In the genomic region with DNA sequence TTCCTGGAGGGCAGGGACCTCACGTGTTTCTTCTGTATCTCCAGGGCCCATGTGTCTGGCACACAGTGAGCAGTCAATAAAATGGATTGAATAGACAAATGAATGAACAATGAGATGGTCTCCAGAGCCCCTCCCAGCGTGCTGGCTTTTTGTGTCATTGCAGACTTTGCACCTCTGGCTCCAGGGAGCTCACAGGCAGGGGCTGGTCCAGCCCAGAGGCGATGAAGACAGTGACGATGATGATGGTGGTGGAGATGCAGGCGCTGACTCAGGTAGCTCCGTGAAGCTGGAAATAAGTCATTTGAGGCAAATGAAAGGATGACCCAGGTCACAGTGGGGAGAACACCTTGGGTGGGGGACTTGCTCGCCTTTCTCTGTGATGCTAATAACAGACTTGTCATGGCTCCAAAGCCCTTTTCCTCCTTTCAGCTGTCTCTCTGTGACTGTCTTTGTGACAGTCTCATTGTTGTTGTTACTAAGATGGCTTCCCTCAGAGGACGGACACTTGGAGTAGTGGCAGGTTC, we compare ENCODE assay signal across 8 cellular contexts. TPM values are rescaled to one million over a fixed set of nuclear protein-coding genes. Genes with fewer than 3 reads are reported as not detected.
DNase-seq lines count a peak whose midpoint lies in the region; ATAC-seq and TF ChIP-seq lines count a peak whose summit lies in the region.

No MANE protein-coding gene starts in this region.

- no CpG with 5 or more reads among the region's 8 CpGs for WGBS in mesendoderm (ENCODE audit: extremely low coverage, insufficient coverage, low lambda C conversion rate)

- no peak overlapping the region for H3K4ac ChIP-seq in mesendoderm (ENCODE audit: low read depth, low read length)

- no peak overlapping the region for H2AK5ac ChIP-seq in mesendoderm (ENCODE audit: low read length)

- H3K9me3 ChIP-seq in left ventricle myocardium inferior (replicated peaks) (no peaks in the 10 kb centered on the region), ascending aorta (no peaks in the 10 kb centered on the region), upper lobe of right lung (no peaks in the 10 kb centered on the region)

- H4K8ac ChIP-seq in mesendoderm (ENCODE audit: low read depth, low read length) = no peak overlapping the region

- H3K4me1 ChIP-seq in left ventricle myocardium inferior = peaks cover 24% of the 10 kb centered on the region
- peaks cover 0 to 2% of the 10 kb centered on the region in 2 donors for H3K4me1 ChIP-seq in ascending aorta
- peaks cover 11% of the 10 kb centered on the region for H3K4me1 ChIP-seq in mesendoderm (ENCODE audit: control insufficient read depth, low read depth, low read length)
- H3K4me1 ChIP-seq in upper lobe of right lung = peaks cover 11% of the 10 kb centered on the region

- H3K4me3 ChIP-seq in left ventricle myocardium inferior (peak overlapping the region; percentile 63), ascending aorta (peak overlapping the region; percentile 51 to 62), mesendoderm (ENCODE audit: low read length) (no peak overlapping the region), upper lobe of right lung (peak overlapping the region; percentile 46)

- H3K23ac ChIP-seq in mesendoderm (ENCODE audit: low read length) = no peak overlapping the region

- DNase-seq in left ventricle myocardium inferior (no peak), Right ventricle myocardium superior (no peak), ascending aorta (ENCODE audit: low spot score in 2 of 2) (no peak), mesendoderm (peak; percentile 42), upper lobe of right lung (no peak), foreskin melanocyte (no peak)

- no peaks in the 10 kb centered on the region for H3K79me1 ChIP-seq in mesendoderm (ENCODE audit: low read length)

- H3K56ac ChIP-seq in mesendoderm (ENCODE audit: low read length) = peak overlapping the region; percentile 20

- ATAC-seq in Right ventricle myocardium superior (ENCODE audit: poor library complexity) (no peak), upper lobe of right lung (no peak), HG03520 (IDR thresholded peaks at IDR 0.05; ENCODE audit: unreplicated experiment) (no peak), GM21528 (IDR thresholded peaks at IDR 0.05; ENCODE audit: low FRiP score, unreplicated experiment) (no peak)

- no peaks in the 10 kb centered on the region for H3K27me3 ChIP-seq in left ventricle myocardium inferior (ENCODE audit: low read depth)
- no peaks in the 10 kb centered on the region for H3K27me3 ChIP-seq in ascending aorta
- H3K27me3 ChIP-seq in mesendoderm (ENCODE audit: insufficient read depth, low read length, poor library complexity) = no peaks in the 10 kb centered on the region
- no peaks in the 10 kb centered on the region for H3K27me3 ChIP-seq in upper lobe of right lung

- H3K79me2 ChIP-seq in mesendoderm (ENCODE audit: control insufficient read depth, insufficient read depth, low read length) = no peaks in the 10 kb centered on the region

- H2BK120ac ChIP-seq in mesendoderm (ENCODE audit: low read depth, low read length) = no peak overlapping the region

- H3K18ac ChIP-seq in mesendoderm (ENCODE audit: low read length) = peak overlapping the region; percentile 28

- intact Hi-C loops in left ventricle myocardium inferior (cut with micrococcal nuclease) = loop anchor here (5.0 kb wide), 1 partner anchor 148 kb away; no protein-coding TSS in a partner anchor
- intact Hi-C loops in Right ventricle myocardium superior (cut with DNase I) = loop anchor here (2.0 to 5.0 kb wide), 2 partner anchors 150 to 177 kb away; no protein-coding TSS in a partner anchor
- intact Hi-C loops in ascending aorta (cut with DNase I) = loop anchor here (1.0 to 5.0 kb wide), 4 partner anchors 122 to 191 kb away; no protein-coding TSS in a partner anchor
- intact Hi-C loops in upper lobe of right lung (cut with DNase I) = no loop called here

- no peak overlapping the region for H3K27ac ChIP-seq in left ventricle myocardium inferior (replicated peaks)
- H3K27ac ChIP-seq in ascending aorta = no peak overlapping the region
- no peak overlapping the region for H3K27ac ChIP-seq in mesendoderm (ENCODE audit: low read depth, low read length)
- H3K27ac ChIP-seq in upper lobe of right lung = no peak overlapping the region

- H2BK5ac ChIP-seq in mesendoderm (ENCODE audit: low read length) = no peak overlapping the region

- TF ChIP-seq CTCF in left ventricle myocardium inferior (IDR thresholded peaks at IDR 0.05; ENCODE audit: borderline replicate concordance) (no peak), ascending aorta (IDR thresholded peaks at IDR 0.05) (no peak), upper lobe of right lung (IDR thresholded peaks at IDR 0.05) (no peak)

- peak overlapping the region; percentile 31 for H3K9ac ChIP-seq in mesendoderm (ENCODE audit: low read length)

- peak overlapping the region; percentile 28 for H3K4me2 ChIP-seq in mesendoderm (ENCODE audit: low read length)

- H4K5ac ChIP-seq in mesendoderm (ENCODE audit: low read length) = no peak overlapping the region

- no peak overlapping the region for H2BK15ac ChIP-seq in mesendoderm (replicated peaks; ENCODE audit: low read depth)

- H3K36me3 ChIP-seq in left ventricle myocardium inferior = no peaks in the 10 kb centered on the region
- no peaks in the 10 kb centered on the region for H3K36me3 ChIP-seq in ascending aorta
- no peaks in the 10 kb centered on the region for H3K36me3 ChIP-seq in mesendoderm (ENCODE audit: control insufficient read depth, insufficient read depth, low read length)
- no peaks in the 10 kb centered on the region for H3K36me3 ChIP-seq in upper lobe of right lung

RNA-seq across cellular contexts. Expression of a gene that starts 30.4 kb away (rescaled TPM):
- total RNA-seq in left ventricle myocardium inferior (1.6 TPM), Right ventricle myocardium superior (3.4 TPM), ascending aorta (not detected), upper lobe of right lung (not detected)
- 6.5 TPM for polyA plus RNA-seq in mesendoderm (2013, experiment 1 of 2)
- polyA plus RNA-seq in mesendoderm (2013, experiment 2 of 2) = 5.7 TPM
